1 cellular context compared by ENCODE assay signal in genomic region chrX:108270280-108270679, GRCh38.
TF ChIP-seq lines count a peak whose summit lies in the region.

No MANE protein-coding gene starts in this region.

TF ChIP-seq in GM12878, 131 proteins besides CTCF, POLR2A, EP300 and RAD21 (continued from another document):
- TF ChIP-seq MXI1 (IDR thresholded peaks at IDR 0.05; ENCODE audit: low read depth, low read length) (no peak), KLF5 (IDR thresholded peaks at IDR 0.05; ENCODE audit: partially characterized antibody) (no peak), CBX3 (IDR thresholded peaks at IDR 0.05; ENCODE audit: borderline replicate concordance, low read depth) (no peak), BACH1 (IDR thresholded peaks at IDR 0.05; ENCODE audit: borderline replicate concordance) (no peak), EZH2 (IDR thresholded peaks at IDR 0.05; ENCODE audit: borderline replicate concordance, control insufficient read depth, low read depth, low read length) (no peak), PKNOX1 (IDR thresholded peaks at IDR 0.05) (no peak)
- TF ChIP-seq, protein P1, sequence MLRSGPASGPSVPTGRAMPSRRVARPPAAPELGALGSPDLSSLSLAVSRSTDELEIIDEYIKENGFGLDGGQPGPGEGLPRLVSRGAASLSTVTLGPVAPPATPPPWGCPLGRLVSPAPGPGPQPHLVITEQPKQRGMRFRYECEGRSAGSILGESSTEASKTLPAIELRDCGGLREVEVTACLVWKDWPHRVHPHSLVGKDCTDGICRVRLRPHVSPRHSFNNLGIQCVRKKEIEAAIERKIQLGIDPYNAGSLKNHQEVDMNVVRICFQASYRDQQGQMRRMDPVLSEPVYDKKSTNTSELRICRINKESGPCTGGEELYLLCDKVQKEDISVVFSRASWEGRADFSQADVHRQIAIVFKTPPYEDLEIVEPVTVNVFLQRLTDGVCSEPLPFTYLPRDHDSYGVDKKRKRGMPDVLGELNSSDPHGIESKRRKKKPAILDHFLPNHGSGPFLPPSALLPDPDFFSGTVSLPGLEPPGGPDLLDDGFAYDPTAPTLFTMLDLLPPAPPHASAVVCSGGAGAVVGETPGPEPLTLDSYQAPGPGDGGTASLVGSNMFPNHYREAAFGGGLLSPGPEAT (IDR thresholded peaks at IDR 0.05; ENCODE audit: low read depth) = no peak
